In the genomic region with DNA sequence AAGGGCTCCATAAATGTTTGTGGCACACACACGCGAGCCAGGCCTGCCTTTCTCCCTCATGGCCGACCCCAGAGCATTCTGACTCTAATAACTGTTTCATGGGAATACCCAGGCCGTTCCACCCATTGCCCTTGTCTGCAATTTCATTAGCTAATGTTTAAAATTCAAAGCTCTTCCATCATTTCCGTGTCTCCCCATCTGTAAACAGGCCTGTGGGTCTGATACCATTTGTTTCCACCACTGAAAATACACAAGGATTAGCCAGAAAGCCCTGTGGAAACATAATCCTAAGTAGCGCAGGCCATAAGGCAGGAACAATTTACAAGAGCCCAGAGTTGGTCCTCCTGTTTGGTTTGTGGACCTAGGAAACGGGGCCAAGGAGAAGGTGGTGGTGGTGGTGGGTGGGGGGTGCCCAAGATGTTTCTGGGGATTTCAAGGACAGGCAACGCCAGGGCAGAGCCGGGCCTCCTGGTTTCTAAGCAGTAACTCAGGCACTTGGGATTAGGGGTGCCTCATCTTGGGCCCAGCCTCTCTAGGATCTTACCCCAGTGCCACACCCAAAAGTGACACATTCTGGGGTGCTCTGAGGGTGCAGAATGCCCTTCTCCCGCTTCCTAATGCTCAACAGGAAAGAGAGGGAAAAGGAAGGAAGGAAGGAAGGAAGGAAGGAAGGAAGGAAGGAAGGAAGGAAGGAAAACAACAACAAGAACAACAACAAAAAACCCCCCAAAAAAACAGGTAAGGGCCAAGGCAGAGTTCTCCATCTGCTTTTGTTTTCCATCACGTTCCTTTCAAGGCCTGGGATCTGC, we compare ENCODE assay signal across 9 cellular contexts.
DNase-seq lines count a peak whose midpoint lies in the region; ATAC-seq and TF ChIP-seq lines count a peak whose summit lies in the region.
"Had no signal": no experiment of that assay in that cellular context is flagged by ENCODE, and none has a peak within 500 bp of the region (broad histone marks: within the 10 kb centered on the region; RNA-seq: fewer than 3 reads in every experiment).

No MANE protein-coding gene starts in this region.

- H3K36me3 ChIP-seq in naive thymus-derived CD4-positive, alpha-beta T cell (ENCODE audit: control insufficient read depth in 2 of 3, insufficient read depth in 3 of 3, low read length in 3 of 3) = no peaks in the 10 kb centered on the region
- H3K36me3 ChIP-seq in transverse colon = no peaks in the 10 kb centered on the region

- H3K27me3 ChIP-seq in naive thymus-derived CD4-positive, alpha-beta T cell (ENCODE audit: control insufficient read depth in 2 of 2, insufficient read depth in 2 of 2, low read length in 2 of 2) = no peaks in the 10 kb centered on the region
- no peaks in the 10 kb centered on the region for H3K27me3 ChIP-seq in transverse colon

- TF ChIP-seq CTCF in transverse colon (IDR thresholded peaks at IDR 0.05) = no peak

- WGBS in transverse colon (ENCODE audit: low coverage in 1 of 2), 2 donors = 40 to 65% methylated on average over 3 to 11 of the region's 11 CpGs

- intact Hi-C loops in naive thymus-derived CD4-positive, alpha-beta T cell (cut with micrococcal nuclease) = loop anchor here in 1 of 2 donors (5.0 kb wide), 1 partner anchor 61 kb away; no protein-coding TSS in a partner anchor
- intact Hi-C loops in transverse colon (cut with DNase I; ENCODE audit: low total_unique reads) = loop anchor here (10.0 kb wide), 1 partner anchor 78 kb away; a partner anchor contains a TSS

- H3K27ac ChIP-seq in cingulate gyrus (ENCODE audit: low read depth, low read length) = peak overlapping the region; percentile 67
- H3K27ac ChIP-seq in naive thymus-derived CD4-positive, alpha-beta T cell (ENCODE audit: low read depth, low read length) = no peak overlapping the region
- H3K27ac ChIP-seq in transverse colon = peak overlapping the region; percentile 69 to 88 (median 78)

- no peak for DNase-seq in activated T-cell treated with anti-CD3 and anti-CD28 coated beads, Interleukin-2, amount 50 U/mL, for 24 hours
- no peak for DNase-seq in activated T-cell treated with anti-CD3 and anti-CD28 coated beads, Interleukin-2, amount 50 U/mL, for 48 hours
- no peak for DNase-seq in naive thymus-derived CD4-positive, alpha-beta T cell
- no peak for DNase-seq in transverse colon
- no peak for DNase-seq in NCI-H1436 treated with DMSO at 0.1 percent for 48 hours (lab: John Stamatoyannopoulos, UW)
- DNase-seq: KBM-7 had no signal

- H3K9me3 ChIP-seq in naive thymus-derived CD4-positive, alpha-beta T cell (ENCODE audit: control insufficient read depth in 2 of 3, low read length in 3 of 3) = no peaks in the 10 kb centered on the region
- no peaks in the 10 kb centered on the region for H3K9me3 ChIP-seq in transverse colon

- peak overlapping the region; percentile 63 for H3K27ac Mint-ChIP-seq in activated T-cell treated with anti-CD3 and anti-CD28 coated beads, Interleukin-2, amount 50 U/mL, for 24 hours
- H3K27ac Mint-ChIP-seq in naive thymus-derived CD4-positive, alpha-beta T cell = peak overlapping the region in 7 of 9 donors; percentile 5 to 84 (median 52)

- no peak for ATAC-seq in naive thymus-derived CD4-positive, alpha-beta T cell
- ATAC-seq in HG03520 (IDR thresholded peaks at IDR 0.05; ENCODE audit: unreplicated experiment) = no peak
- ATAC-seq in GM21528 (IDR thresholded peaks at IDR 0.05; ENCODE audit: low FRiP score, unreplicated experiment) = no peak

- H3K27me3 Mint-ChIP-seq in activated T-cell treated with anti-CD3 and anti-CD28 coated beads, Interleukin-2, amount 50 U/mL, for 24 hours = no peaks in the 10 kb centered on the region
- H3K27me3 Mint-ChIP-seq in naive thymus-derived CD4-positive, alpha-beta T cell = no peaks in the 10 kb centered on the region

- CTCF ChIA-PET in naive thymus-derived CD4-positive, alpha-beta T cell (lab: Charles Lee) = no interaction called here

- in situ Hi-C loops in transverse colon (cut with MboI; ENCODE audit: low pct_ligation_motif_present in 1 of 4, low pct_unique_long_range_greater_than_20kb in 1 of 4, low sequenced_read_pairs in 3 of 4) = no loop called here

- H3K4me3 Mint-ChIP-seq in activated T-cell treated with anti-CD3 and anti-CD28 coated beads, Interleukin-2, amount 50 U/mL, for 24 hours = no peak overlapping the region
- peak overlapping the region in 1 of 10 donors; percentile 14 for H3K4me3 Mint-ChIP-seq in naive thymus-derived CD4-positive, alpha-beta T cell

- TF ChIP-seq POLR2A in transverse colon (IDR thresholded peaks at IDR 0.05) = no peak

- no peak for TF ChIP-seq EP300 in transverse colon (IDR thresholded peaks at IDR 0.05; ENCODE audit: low read depth)

- POLR2A ChIA-PET in naive thymus-derived CD4-positive, alpha-beta T cell (lab: Charles Lee) = interaction anchor here (1.4 kb wide), 1 partner anchor 9 kb away, joined by 3 read pairs; no protein-coding TSS in a partner anchor

- no peaks in the 10 kb centered on the region for H3K9me3 Mint-ChIP-seq in activated T-cell treated with anti-CD3 and anti-CD28 coated beads, Interleukin-2, amount 50 U/mL, for 24 hours
- no peaks in the 10 kb centered on the region for H3K9me3 Mint-ChIP-seq in naive thymus-derived CD4-positive, alpha-beta T cell

- H3K36me3 Mint-ChIP-seq in activated T-cell treated with anti-CD3 and anti-CD28 coated beads, Interleukin-2, amount 50 U/mL, for 24 hours (ENCODE audit: low read depth) = no peaks in the 10 kb centered on the region
- peaks cover 0 to 3% (median 0%) of the 10 kb centered on the region in 5 donors for H3K36me3 Mint-ChIP-seq in naive thymus-derived CD4-positive, alpha-beta T cell

- H3K4me1 Mint-ChIP-seq in activated T-cell treated with anti-CD3 and anti-CD28 coated beads, Interleukin-2, amount 50 U/mL, for 24 hours (ENCODE audit: low read depth) = peaks cover 79% of the 10 kb centered on the region
- peaks cover 29 to 99% (median 93%) of the 10 kb centered on the region in 7 donors for H3K4me1 Mint-ChIP-seq in naive thymus-derived CD4-positive, alpha-beta T cell

- H3K4me3 ChIP-seq in naive thymus-derived CD4-positive, alpha-beta T cell (ENCODE audit: low read length) = no peak overlapping the region
- no peak overlapping the region for H3K4me3 ChIP-seq in transverse colon

- peaks cover 0 to 21% of the 10 kb centered on the region in 2 donors for H3K4me1 ChIP-seq in naive thymus-derived CD4-positive, alpha-beta T cell (ENCODE audit: control insufficient read depth in 2 of 2, insufficient read depth in 2 of 2, low read length in 2 of 2)
- H3K4me1 ChIP-seq in transverse colon = peaks cover 54 to 91% (median 65%) of the 10 kb centered on the region in 4 donors
